ENCODE assay signal across 9 cellular contexts in the genomic region with DNA sequence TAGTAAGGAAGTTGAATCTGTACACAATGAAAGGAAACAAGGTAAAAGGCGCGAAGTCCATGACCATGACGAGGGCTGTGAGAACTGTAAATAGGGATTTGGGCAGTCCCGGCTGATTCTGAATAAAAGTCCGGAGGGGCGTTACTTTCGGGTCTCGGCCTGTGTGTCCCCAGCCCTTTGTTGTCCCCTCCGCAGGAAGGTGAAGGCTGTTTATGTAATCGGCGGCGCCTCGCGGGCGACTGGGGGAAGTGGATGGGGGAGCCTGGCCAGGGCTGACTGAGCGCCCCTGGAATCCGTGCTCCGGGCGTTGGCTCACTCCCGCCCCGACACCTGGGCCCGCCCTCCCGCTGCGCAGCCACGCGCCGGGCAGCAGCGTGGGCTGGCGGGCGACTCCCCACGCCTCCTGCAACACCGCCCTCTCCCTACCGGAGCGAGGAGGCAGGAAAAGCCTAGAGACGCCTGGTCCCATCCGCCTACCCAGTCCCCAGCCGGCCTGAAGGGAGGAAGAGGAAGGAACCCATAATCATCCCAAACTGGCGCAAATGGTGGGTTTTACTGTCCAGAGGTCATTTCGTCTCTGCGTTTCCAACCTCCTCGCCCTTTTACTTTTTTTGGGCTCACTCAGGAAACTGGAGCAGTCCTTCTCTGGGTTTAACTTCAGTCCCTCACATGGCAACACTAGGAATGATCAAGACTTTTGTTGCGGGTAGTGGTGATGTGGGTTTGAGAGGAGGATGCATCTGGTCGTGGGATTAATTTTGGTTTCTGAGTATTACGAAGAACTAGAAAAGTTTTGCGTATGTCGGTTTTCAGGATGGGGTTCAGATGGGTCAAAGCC. TPM values are rescaled to one million over a fixed set of nuclear protein-coding genes. Genes with fewer than 3 reads are reported as not detected.
DNase-seq lines count a peak whose midpoint lies in the region; ATAC-seq and TF ChIP-seq lines count a peak whose summit lies in the region.
"Had no signal": no experiment of that assay in that cellular context is flagged by ENCODE, and none has a peak within 500 bp of the region (broad histone marks: within the 10 kb centered on the region; RNA-seq: fewer than 3 reads in every experiment).

No MANE protein-coding gene starts in this region.

- CTCF ChIA-PET in activated CD8-positive, alpha-beta memory T cell treated with anti-CD3 and anti-CD28 coated beads, Interleukin-2, amount 10 ng/mL, durations not matched to agents 7 days and 5 days (lab: Charles Lee): interaction anchor here (0.9 to 5.6 kb wide), 9 partner anchors 25 to 214 kb away, joined by 3 to 234 read pairs (median 4); a partner anchor contains a TSS

- H3K27ac ChIP-seq in cardiac muscle cell (no peak overlapping the region), rectal smooth muscle tissue (ENCODE audit: low read depth, low read length) (no peak overlapping the region)

- H3K4me1 ChIP-seq in cardiac muscle cell (ENCODE audit: low read depth) (no peaks in the 10 kb centered on the region), rectal smooth muscle tissue (ENCODE audit: control insufficient read depth, insufficient read depth, low read length) (peaks cover 7% of the 10 kb centered on the region)

- peak; percentile 18 for ATAC-seq in activated CD8-positive, alpha-beta memory T cell treated with anti-CD3 and anti-CD28 coated beads, Interleukin-2, amount 10 ng/mL, durations not matched to agents 7 days and 5 days
- no peak for ATAC-seq in GM19463 (IDR thresholded peaks at IDR 0.05; ENCODE audit: unreplicated experiment)
- no peak for ATAC-seq in GM18868 (IDR thresholded peaks at IDR 0.05; ENCODE audit: unreplicated experiment)

- no peak overlapping the region for H3K27ac Mint-ChIP-seq in activated CD8-positive, alpha-beta memory T cell treated with anti-CD3 and anti-CD28 coated beads, Interleukin-2, amount 10 ng/mL, durations not matched to agents 7 days and 5 days

- H3K36me3 ChIP-seq in cardiac muscle cell (no peaks in the 10 kb centered on the region), rectal smooth muscle tissue (ENCODE audit: control insufficient read depth, insufficient read depth, low read length) (no peaks in the 10 kb centered on the region)

- peaks cover 98% of the 10 kb centered on the region for H3K27me3 ChIP-seq in cardiac muscle cell
- peaks cover 9% of the 10 kb centered on the region for H3K27me3 ChIP-seq in rectal smooth muscle tissue (ENCODE audit: control insufficient read depth, insufficient read depth, low read length)

- H3K4me1 Mint-ChIP-seq in activated CD8-positive, alpha-beta memory T cell treated with anti-CD3 and anti-CD28 coated beads, Interleukin-2, amount 10 ng/mL, durations not matched to agents 7 days and 5 days: peaks cover 37% of the 10 kb centered on the region

- H3K4me3 ChIP-seq in cardiac muscle cell: peak overlapping the region; percentile 9
- H3K4me3 ChIP-seq in rectal smooth muscle tissue (ENCODE audit: low read length): peak overlapping the region; percentile 65

- no peak for TF ChIP-seq CTCF in cardiac muscle cell (IDR thresholded peaks at IDR 0.05; ENCODE audit: low read depth, low read length)

- H3K4me3 Mint-ChIP-seq in activated CD8-positive, alpha-beta memory T cell treated with anti-CD3 and anti-CD28 coated beads, Interleukin-2, amount 10 ng/mL, durations not matched to agents 7 days and 5 days: peak overlapping the region; percentile 60

- H3K9ac ChIP-seq in rectal smooth muscle tissue (ENCODE audit: low read length): peak overlapping the region; percentile 6

- H3K9me3 Mint-ChIP-seq in activated CD8-positive, alpha-beta memory T cell treated with anti-CD3 and anti-CD28 coated beads, Interleukin-2, amount 10 ng/mL, durations not matched to agents 7 days and 5 days (ENCODE audit: low read depth): no peaks in the 10 kb centered on the region

- H3K9me3 ChIP-seq in cardiac muscle cell (ENCODE audit: low read depth): no peaks in the 10 kb centered on the region

- peak in 4 of 6 experiments; percentile 9 to 29 (median 20) for DNase-seq in stimulated activated naive CD4-positive, alpha-beta T cell (lab: John Stamatoyannopoulos, UW)
- no peak for DNase-seq in stimulated activated naive CD4-positive, alpha-beta T cell treated with Interleukin-2 at 50 U/mL for 16 hours (lab: John Stamatoyannopoulos, UW)
- DNase-seq in activated CD8-positive, alpha-beta memory T cell treated with anti-CD3 and anti-CD28 coated beads, Interleukin-2, amount 10 ng/mL, durations not matched to agents 7 days and 5 days: no peak
- DNase-seq in cardiac muscle cell (ENCODE audit: low read depth in 1 of 2, low spot score in 1 of 2): peak in 1 of 2 donors; percentile 7
- DNase-seq in cerebellar cortex (ENCODE audit: low spot score): no peak

- H3K36me3 Mint-ChIP-seq in activated CD8-positive, alpha-beta memory T cell treated with anti-CD3 and anti-CD28 coated beads, Interleukin-2, amount 10 ng/mL, durations not matched to agents 7 days and 5 days: peaks cover 2% of the 10 kb centered on the region

- peaks cover 77% of the 10 kb centered on the region for H3K27me3 Mint-ChIP-seq in activated CD8-positive, alpha-beta memory T cell treated with anti-CD3 and anti-CD28 coated beads, Interleukin-2, amount 10 ng/mL, durations not matched to agents 7 days and 5 days

RNA-seq across cellular contexts. Expression of a gene that starts 12.1 kb away (rescaled TPM):
- not detected for total RNA-seq in activated CD8-positive, alpha-beta memory T cell treated with anti-CD3 and anti-CD28 coated beads, Interleukin-2, amount 10 ng/mL, durations not matched to agents 7 days and 5 days
- total RNA-seq in cardiac muscle cell: not detected in 2 replicates
- not detected in 2 replicates for polyA plus RNA-seq in cardiac muscle cell

RNA-seq across cellular contexts. Expression of a gene that starts 25.2 kb away (rescaled TPM):
- total RNA-seq in activated CD8-positive, alpha-beta memory T cell treated with anti-CD3 and anti-CD28 coated beads, Interleukin-2, amount 10 ng/mL, durations not matched to agents 7 days and 5 days: not detected
- not detected in 2 replicates for total RNA-seq in cardiac muscle cell
- 0.46 and 0.90 TPM in 2 replicates for polyA plus RNA-seq in cardiac muscle cell

RNA-seq across cellular contexts. Expression of a gene that starts 33.8 kb away (rescaled TPM):
- 10 to 100 TPM; 49.5 to 50.4 TPM for total RNA-seq in activated CD8-positive, alpha-beta memory T cell treated with anti-CD3 and anti-CD28 coated beads, Interleukin-2, amount 10 ng/mL, durations not matched to agents 7 days and 5 days
- 30.0 and 38.3 TPM in 2 replicates for total RNA-seq in cardiac muscle cell
- polyA plus RNA-seq in cardiac muscle cell: 47.7 and 63.7 TPM in 2 replicates

RNA-seq across cellular contexts. Expression of a gene that starts 35.1 kb away (rescaled TPM):
- total RNA-seq in activated CD8-positive, alpha-beta memory T cell treated with anti-CD3 and anti-CD28 coated beads, Interleukin-2, amount 10 ng/mL, durations not matched to agents 7 days and 5 days: not detected
- total RNA-seq in cardiac muscle cell: not detected in 2 replicates
- not detected in 2 replicates for polyA plus RNA-seq in cardiac muscle cell
- polyA plus RNA-seq: adipose tissue had no signal

RNA-seq across cellular contexts. Expression of a gene that starts 39.7 kb away (rescaled TPM):
- 10 to 100 TPM; 49.6 to 53.8 TPM for total RNA-seq in activated CD8-positive, alpha-beta memory T cell treated with anti-CD3 and anti-CD28 coated beads, Interleukin-2, amount 10 ng/mL, durations not matched to agents 7 days and 5 days
- 22.0 and 22.4 TPM in 2 replicates for total RNA-seq in cardiac muscle cell
- polyA plus RNA-seq in cardiac muscle cell: 26.8 and 55.1 TPM in 2 replicates

Comparison
In these comparisons a context has a peak if more than half of its experiments do, and no peak if none do; other contexts are left out.
1. DNase-seq: peak in stimulated activated naive CD4-positive, alpha-beta T cell (4 of 6); none in stimulated activated naive CD4-positive, alpha-beta T cell treated with Interleukin-2 at 50 U/mL for 16 hours (single experiment), activated CD8-positive, alpha-beta memory T cell treated with anti-CD3 and anti-CD28 coated beads, Interleukin-2, amount 10 ng/mL, durations not matched to agents 7 days and 5 days (single experiment) and cerebellar cortex (single experiment).